In genomic region chr5:171315925-171316257, GRCh38 we compare ENCODE assay signal across 20 cellular contexts. TPM values are rescaled to one million over a fixed set of nuclear protein-coding genes. Genes with fewer than 3 reads are reported as not detected.
DNase-seq lines count a peak whose midpoint lies in the region; ATAC-seq lines count a peak whose summit lies in the region.
"Had no signal": no experiment of that assay in that cellular context is flagged by ENCODE, and none has a peak within 500 bp of the region (broad histone marks: within the 10 kb centered on the region; RNA-seq: fewer than 3 reads in every experiment).

No MANE protein-coding gene starts in this region.

- H3K4me1 ChIP-seq in stomach smooth muscle (ENCODE audit: control insufficient read depth, insufficient read depth, low read length) (peaks cover 46% of the 10 kb centered on the region), SJCRH30 (no peaks in the 10 kb centered on the region)

- H3K9me3 ChIP-seq in stomach smooth muscle (ENCODE audit: control insufficient read depth in 2 of 2, low read length in 2 of 2): no peaks in the 10 kb centered on the region
- no peaks in the 10 kb centered on the region for H3K9me3 ChIP-seq in SJCRH30 (replicated peaks)
- H3K9me3 ChIP-seq: body of pancreas, thyroid gland had no signal

- no peak for DNase-seq in activated T-cell treated with anti-CD3 and anti-CD28 coated beads, Interleukin-2, amount 50 U/mL, for 72 hours
- DNase-seq in activated T-cell treated with anti-CD3 and anti-CD28 coated beads, Interleukin-2, amount 50 U/mL, for 1 hour: no peak
- DNase-seq in mesenteric fat pad (ENCODE audit: low spot score): peak; percentile 71
- DNase-seq in amniotic stem cell (lab: John Stamatoyannopoulos, UW): no peak
- DNase-seq in SJCRH30: no peak
- DNase-seq: GM23248, naive B cell, NCI-H1930, NCI-H524, thyroid gland had no signal

- H3K4me3 Mint-ChIP-seq in activated T-cell treated with anti-CD3 and anti-CD28 coated beads, Interleukin-2, amount 50 U/mL, for 72 hours: peak overlapping the region; percentile 47 to 50
- H3K4me3 Mint-ChIP-seq in activated T-helper 17 cell treated with anti-CD3 and anti-CD28 coated beads, Interleukin-2, amount 50 U/mL, for 72 hours: peak overlapping the region; percentile 32

- H3K27ac Mint-ChIP-seq in activated T-cell treated with anti-CD3 and anti-CD28 coated beads, Interleukin-2, amount 50 U/mL, for 72 hours: no peak overlapping the region
- no peak overlapping the region for H3K27ac Mint-ChIP-seq in activated T-helper 17 cell treated with anti-CD3 and anti-CD28 coated beads, Interleukin-2, amount 50 U/mL, for 72 hours

- H3K27me3 ChIP-seq in stomach smooth muscle (ENCODE audit: control insufficient read depth in 1 of 2, insufficient read depth in 2 of 2, low read length in 2 of 2) (peaks cover 69 to 94% of the 10 kb centered on the region in 2 donors), SJCRH30 (no peaks in the 10 kb centered on the region)

- peaks cover 1 to 4% of the 10 kb centered on the region in 2 donors for H3K36me3 Mint-ChIP-seq in activated T-cell treated with anti-CD3 and anti-CD28 coated beads, Interleukin-2, amount 50 U/mL, for 72 hours (ENCODE audit: insufficient read depth in 2 of 2)
- H3K36me3 Mint-ChIP-seq in activated T-helper 17 cell treated with anti-CD3 and anti-CD28 coated beads, Interleukin-2, amount 50 U/mL, for 72 hours (ENCODE audit: low read depth): peaks cover 7% of the 10 kb centered on the region

- H3K36me3 ChIP-seq in stomach smooth muscle (ENCODE audit: control insufficient read depth in 2 of 2, insufficient read depth in 2 of 2, low read length in 2 of 2) (no peaks in the 10 kb centered on the region), SJCRH30 (no peaks in the 10 kb centered on the region; the same call in 1 of the 2 replicates)
- H3K36me3 ChIP-seq: thyroid gland had no signal

- H3K4me3 ChIP-seq in stomach smooth muscle (ENCODE audit: low read length in 2 of 2) (peak overlapping the region; percentile 46 to 60), SJCRH30 (no peak overlapping the region)
- H3K4me3 ChIP-seq: body of pancreas, GM23248, thyroid gland had no signal

- H3K9me3 Mint-ChIP-seq in activated T-cell treated with anti-CD3 and anti-CD28 coated beads, Interleukin-2, amount 50 U/mL, for 72 hours: no peaks in the 10 kb centered on the region
- no peaks in the 10 kb centered on the region for H3K9me3 Mint-ChIP-seq in activated T-helper 17 cell treated with anti-CD3 and anti-CD28 coated beads, Interleukin-2, amount 50 U/mL, for 72 hours

- H3K9ac ChIP-seq in stomach smooth muscle (ENCODE audit: low read length in 2 of 2): no peak overlapping the region
- H3K9ac ChIP-seq: GM23248 had no signal

- H3K4me1 Mint-ChIP-seq in activated T-cell treated with anti-CD3 and anti-CD28 coated beads, Interleukin-2, amount 50 U/mL, for 72 hours (ENCODE audit: low read depth): peaks cover 21% of the 10 kb centered on the region
- H3K4me1 Mint-ChIP-seq in activated T-helper 17 cell treated with anti-CD3 and anti-CD28 coated beads, Interleukin-2, amount 50 U/mL, for 72 hours: peaks cover 10% of the 10 kb centered on the region

- no peak for ATAC-seq in activated T-cell treated with anti-CD3 and anti-CD28 coated beads, Interleukin-2, amount 50 U/mL, for 72 hours (replicated peaks in 1 of 2)
- ATAC-seq in activated T-helper 17 cell treated with anti-CD3 and anti-CD28 coated beads, Interleukin-2, amount 50 U/mL, for 72 hours (replicated peaks): no peak
- ATAC-seq in GM18517 (IDR thresholded peaks at IDR 0.05; ENCODE audit: unreplicated experiment): no peak
- ATAC-seq: SK-N-SH treated with all-trans-retinoic acid at 6 μM for 48 hours had no signal

- H3K27me3 Mint-ChIP-seq in activated T-cell treated with anti-CD3 and anti-CD28 coated beads, Interleukin-2, amount 50 U/mL, for 72 hours (ENCODE audit: low read depth): peaks cover 73% of the 10 kb centered on the region
- peaks cover 49% of the 10 kb centered on the region for H3K27me3 Mint-ChIP-seq in activated T-helper 17 cell treated with anti-CD3 and anti-CD28 coated beads, Interleukin-2, amount 50 U/mL, for 72 hours

- no peak overlapping the region for H3K27ac ChIP-seq in stomach smooth muscle (ENCODE audit: low read length)
- H3K27ac ChIP-seq in SJCRH30: no peak overlapping the region
- H3K27ac ChIP-seq: body of pancreas, GM23248, thyroid gland had no signal

RNA-seq across cellular contexts. Expression of gene TLX3, which starts 6.8 kb away (rescaled TPM):
- not detected for total RNA-seq in activated T-cell treated with anti-CD3 and anti-CD28 coated beads, Interleukin-2, amount 50 U/mL, for 72 hours
- not detected for total RNA-seq in activated T-helper 17 cell treated with anti-CD3 and anti-CD28 coated beads, Interleukin-2, amount 50 U/mL, for 72 hours
- total RNA-seq in mesenteric fat pad: not detected
- total RNA-seq in SJCRH30 (2014; rRNA removed; shearing (Covaris generic)): 6.2 and 6.9 TPM in 2 replicates
- total RNA-seq: body of pancreas, GM23248, HT1080, left lobe of liver, MCF 10A, OCI-LY7, renal cortical epithelial cell, thyroid gland had no signal
